In genomic region chr20:2872304-2873009, GRCh38 we compare ENCODE assay signal across 9 cellular contexts. TPM values are rescaled to one million over a fixed set of nuclear protein-coding genes. Genes with fewer than 3 reads are reported as not detected.
A peak's percentile ranks its signal among the peaks of the same experiment; 100 is the strongest.
DNase-seq lines count a peak whose midpoint lies in the region; ATAC-seq, FAIRE-seq and TF ChIP-seq lines count a peak whose summit lies in the region.
"Had no signal": no experiment of that assay in that cellular context is flagged by ENCODE, and none has a peak within 500 bp of the region (broad histone marks: within the 10 kb centered on the region; RNA-seq: fewer than 3 reads in every experiment).

No MANE protein-coding gene starts in this region.

- peak overlapping the region; percentile 82 for H3K27ac Mint-ChIP-seq in GM23338

- peak overlapping the region; percentile 91 for H3K4me3 ChIP-seq in GM23338
- peak overlapping the region; percentile 83 for H3K4me3 ChIP-seq in choroid plexus epithelial cell (ENCODE audit: low read depth, low read length)
- peak overlapping the region; percentile 77 to 98 (median 92) for H3K4me3 ChIP-seq in HepG2 (replicated peaks in 1 of 3; ENCODE audit: insufficient read depth in 1 of 3, low read depth in 2 of 3, low read length in 3 of 3)

- H3K4me1 ChIP-seq in GM23338 (ENCODE audit: insufficient read depth), result peaks cover 5% of the 10 kb centered on the region
- H3K4me1 ChIP-seq in HepG2 (ENCODE audit: insufficient read depth, low read length), result peaks cover 63% of the 10 kb centered on the region

- CTCF ChIA-PET in HepG2 (lab: Yijun Ruan, JAX; ENCODE audit: low intra/inter-chr PET ratio, low total read pairs), result no interaction called here

- FAIRE-seq in HepG2 (lab: Jason Lieb, UNC), result no peak

- peaks cover 7% of the 10 kb centered on the region for H3K36me3 Mint-ChIP-seq in GM23338 (ENCODE audit: low read depth)

- peak; percentile 41 to 67; a peak in 3 of 4 replicates for TF ChIP-seq CTCF in GM23338 (conservative IDR thresholded peaks at IDR 0.05; ENCODE audit: low read depth in 2 of 2)
- TF ChIP-seq CTCF in choroid plexus epithelial cell (conservative IDR thresholded peaks at IDR 0.05; ENCODE audit: low read depth, low read length), result peak; percentile 45
- TF ChIP-seq CTCF in HepG2 (CRISPR knock-in tag; IDR thresholded peaks at IDR 0.05), result peak; percentile 87

- no peaks in the 10 kb centered on the region for H3K9me3 ChIP-seq in HepG2 (ENCODE audit: low read length)

- H3K4me2 ChIP-seq in GM23338 (peak overlapping the region; percentile 99), HepG2 (ENCODE audit: low read depth, low read length) (peak overlapping the region; percentile 96)

- BruUV-seq in HepG2 (replicated peaks; lab: Mats Ljungman, UMichigan), result TSS peak; percentile 95

- TF ChIP-seq POLR2A in HepG2 (IDR thresholded peaks at IDR 0.05; ENCODE audit: insufficient read depth in 1 of 2, low read depth in 2 of 2, low read length in 2 of 2), result peak in 1 of 2 experiments; percentile 50; a peak in 2 of 4 replicates

- 2% methylated on average over 45 of the region's 62 CpGs for WGBS in HepG2 (ENCODE audit: low lambda C conversion rate)

- TF ChIP-seq EP300 in HepG2 (IDR thresholded peaks at IDR 0.05; ENCODE audit: low read depth in 2 of 2, low read length in 2 of 2) (no peak), HepG2 (CRISPR knock-in tag; IDR thresholded peaks at IDR 0.05; ENCODE audit: borderline replicate concordance) (no peak)

- ATAC-seq in GM23338 (peak; percentile 58), HepG2 (peak; percentile 65)

- H3F3A ChIP-seq in GM23338 (replicated peaks; ENCODE audit: low read depth), result 0 out of 2 replicates have a peak, but pooled peaks cover 5% of the 10 kb centered on the region

- peaks cover 36% of the 10 kb centered on the region for H3K79me2 ChIP-seq in GM23338 (replicated peaks; ENCODE audit: insufficient read depth)
- H3K79me2 ChIP-seq in HepG2 (ENCODE audit: insufficient read depth, low read length), result peaks cover 38% of the 10 kb centered on the region

- H3K4me3 Mint-ChIP-seq in GM23338, result peak overlapping the region; percentile 91

- DNase-seq in DMS79 treated with DMSO at 0.1 percent for 48 hours (lab: John Stamatoyannopoulos, UW) (peak; percentile 31), GM23338 (ENCODE audit: low spot score) (peak; percentile 88), NCI-H146 (lab: John Stamatoyannopoulos, UW) (peak; percentile 69), choroid plexus epithelial cell (ENCODE audit: low read depth) (peak; percentile 66), HepG2 (ENCODE audit: low spot score) (peak; percentile 63), OCI-M2 (lab: John Stamatoyannopoulos, UW; ENCODE audit: unreplicated experiment) (no peak)
- DNase-seq in activated CD4-positive, alpha-beta T cell treated with anti-CD3 and anti-CD28 coated beads for 24 hours (ENCODE audit: low read depth in 2 of 2), result peak; percentile 71 to 75
- peak; percentile 81 for DNase-seq in stimulated activated CD4-positive, alpha-beta T cell treated with anti-CD3 and anti-CD28 coated beads, Interleukin-4, amount 100 ng/mL, for 1 hour

- peak; percentile 48; the same call in 1 of the 2 replicates for TF ChIP-seq RAD21 in HepG2 (CRISPR knock-in tag; IDR thresholded peaks at IDR 0.05)

- H3K9ac ChIP-seq in HepG2 (ENCODE audit: insufficient read depth, low read depth, low read length), result peak overlapping the region; percentile 84

- H3K27ac ChIP-seq in GM23338 (ENCODE audit: low read depth), result 0 out of 2 replicates have a peak overlapping the region, but pooled peaks have one; percentile 59
- peak overlapping the region; percentile 37 for H3K27ac ChIP-seq in HepG2 (ENCODE audit: extremely low read length, insufficient read depth, low read length)

- no peaks in the 10 kb centered on the region for H3K9me2 ChIP-seq in GM23338 (ENCODE audit: insufficient read depth)

- H3K36me3 ChIP-seq in GM23338 (ENCODE audit: insufficient read depth) (no peaks in the 10 kb centered on the region), HepG2 (replicated peaks in 1 of 2; ENCODE audit: control insufficient read depth in 1 of 2, insufficient read depth in 2 of 2, low read length in 2 of 2) (peaks cover 0 to 3% of the 10 kb centered on the region in 2 experiments; a peak in 1 of 5 replicates)

- in situ Hi-C loops in HepG2 (cut with HindIII; ENCODE audit: extremely low pct_ligation_motif_present, low pct_unique_long_range_greater_than_20kb), result no loop called here

- POLR2A ChIA-PET in HepG2 (lab: Yijun Ruan, JAX), result interaction anchor here (0.6 to 2.0 kb wide), 13 partner anchors 9 to 350 kb away, joined by 3 to 11 read pairs (median 3); partner anchors contain the start of genes NOP56, PCED1A and VPS16

- H3K9me3 Mint-ChIP-seq in GM23338, result no peaks in the 10 kb centered on the region

- H2AFZ ChIP-seq in GM23338 (peak overlapping the region; percentile 100), HepG2 (ENCODE audit: low read length) (peak overlapping the region; percentile 86)

- H4K20me1 ChIP-seq in GM23338 (replicated peaks; ENCODE audit: insufficient read depth) (peaks cover 17% of the 10 kb centered on the region), HepG2 (ENCODE audit: insufficient read depth, low read length) (no peaks in the 10 kb centered on the region)

- intact Hi-C loops in HepG2 (cut with micrococcal nuclease; ENCODE audit: unreplicated experiment), result loop anchor here (10.0 kb wide), 1 partner anchor 72 kb away; no protein-coding TSS in a partner anchor

- peaks cover 31% of the 10 kb centered on the region for H3K4me1 Mint-ChIP-seq in GM23338

- peaks cover 32% of the 10 kb centered on the region for H3K27me3 Mint-ChIP-seq in GM23338 (ENCODE audit: insufficient read depth, low read depth, poor library complexity)

- H3K27me3 ChIP-seq in GM23338 (ENCODE audit: insufficient read depth) (peaks cover 28% of the 10 kb centered on the region), HepG2 (ENCODE audit: control insufficient read depth in 1 of 2, insufficient read depth in 2 of 2, low read length in 2 of 2) (peaks cover 0 to 18% of the 10 kb centered on the region in 2 experiments; a peak in 3 of 5 replicates)

RNA-seq across cellular contexts. Expression of gene PTPRA, which starts 0.8 kb away (rescaled TPM):
- 37.8 and 43.9 TPM in 2 replicates for total RNA-seq in GM23338 (2014; rRNA removed; shearing (Covaris generic))
- polyA plus RNA-seq in GM23338 (2016; fragmentation: Nextera tagmentation; extraction: Ambion mirVana), result 39.3 and 46.9 TPM in 2 replicates
- 43.7 and 47.2 TPM in 2 replicates for total RNA-seq in HepG2 (2016; rRNA removed; fragmentation: Illumina TruSeq; extraction: Trizol)
- total RNA-seq in HepG2 (2016; cell fraction: cytosol; rRNA removed; fragmentation: Illumina TruSeq; extraction: Trizol; ENCODE audit: low read depth), result 75.0 and 92.4 TPM in 2 replicates
- 36.6 and 48.6 TPM in 2 replicates for total RNA-seq in HepG2 (2016; cell fraction: insoluble cytoplasmic fraction; rRNA removed; fragmentation: Illumina TruSeq; extraction: Trizol)
- total RNA-seq in HepG2 (2016; cell fraction: membrane; rRNA removed; fragmentation: Illumina TruSeq; extraction: Trizol), result 68.2 and 69.6 TPM in 2 replicates
- 49.3 and 53.4 TPM in 2 replicates for total RNA-seq in HepG2 (2016; cell fraction: nucleus; rRNA removed; fragmentation: Illumina TruSeq; extraction: Trizol)
- polyA plus RNA-seq in HepG2 (2011; rRNA removed), result 107 and 127 TPM in 2 replicates
- polyA plus RNA-seq in HepG2 (2011; cell fraction: cytosol; rRNA removed), result 69.7 and 102 TPM in 2 replicates
- 65.1 and 68.2 TPM in 2 replicates for polyA plus RNA-seq in HepG2 (2011; cell fraction: nucleus; rRNA removed)
- polyA plus RNA-seq in HepG2 (2012), result 67.3 and 73.2 TPM in 2 replicates
- 23.1 and 26.7 TPM in 2 replicates for polyA plus RNA-seq in HepG2 (2016; cell fraction: cytosol; fragmentation: Illumina TruSeq; extraction: Trizol; ENCODE audit: low read depth)
- 56.2 and 64.8 TPM in 2 replicates for polyA plus RNA-seq in HepG2 (2016; cell fraction: insoluble cytoplasmic fraction; fragmentation: Illumina TruSeq; extraction: Trizol; ENCODE audit: low read depth)
- 68.7 and 72.2 TPM in 2 replicates for polyA plus RNA-seq in HepG2 (2016; cell fraction: membrane; fragmentation: Illumina TruSeq; extraction: Trizol; ENCODE audit: low read depth)
- 100 and 102 TPM in 2 replicates for polyA plus RNA-seq in HepG2 (2016; cell fraction: nucleus; fragmentation: Illumina TruSeq; extraction: Trizol; ENCODE audit: insufficient read depth, low read depth)
- 22.9 and 71.1 TPM in 2 replicates for polyA minus RNA-seq in HepG2 (2011; rRNA and poly(A)+ RNA removed; ENCODE audit: low replicate concordance)
- 48.3 and 52.0 TPM in 2 replicates for polyA minus RNA-seq in HepG2 (2011; cell fraction: cytosol; rRNA and poly(A)+ RNA removed)
- 49.8 and 61.4 TPM in 2 replicates for polyA minus RNA-seq in HepG2 (2011; cell fraction: nucleus; rRNA and poly(A)+ RNA removed)

RNA-seq across cellular contexts. Expression of gene VPS16, which starts 31.9 kb away (rescaled TPM):
- 17.7 and 20.4 TPM in 2 replicates for total RNA-seq in GM23338 (2014; rRNA removed; shearing (Covaris generic))
- polyA plus RNA-seq in GM23338 (2016; fragmentation: Nextera tagmentation; extraction: Ambion mirVana) (11.2 and 13.5 TPM in 2 replicates), HepG2 (2011; rRNA removed) (34.2 and 44.0 TPM in 2 replicates)
- 27.6 and 35.4 TPM in 2 replicates for total RNA-seq in HepG2 (2016; rRNA removed; fragmentation: Illumina TruSeq; extraction: Trizol)
- 5.8 and 7.1 TPM in 2 replicates for total RNA-seq in HepG2 (2016; cell fraction: cytosol; rRNA removed; fragmentation: Illumina TruSeq; extraction: Trizol; ENCODE audit: low read depth)
- 28.5 and 36.0 TPM in 2 replicates for total RNA-seq in HepG2 (2016; cell fraction: insoluble cytoplasmic fraction; rRNA removed; fragmentation: Illumina TruSeq; extraction: Trizol)
- 7.1 and 7.2 TPM in 2 replicates for total RNA-seq in HepG2 (2016; cell fraction: membrane; rRNA removed; fragmentation: Illumina TruSeq; extraction: Trizol)
- total RNA-seq in HepG2 (2016; cell fraction: nucleus; rRNA removed; fragmentation: Illumina TruSeq; extraction: Trizol), result 36.6 and 39.6 TPM in 2 replicates
- polyA plus RNA-seq in HepG2 (2011; cell fraction: cytosol; rRNA removed), result 21.5 and 23.3 TPM in 2 replicates
- polyA plus RNA-seq in HepG2 (2011; cell fraction: nucleus; rRNA removed), result 216 and 253 TPM in 2 replicates
- 26.0 and 31.8 TPM in 2 replicates for polyA plus RNA-seq in HepG2 (2012)
- 3.7 and 4.5 TPM in 2 replicates for polyA plus RNA-seq in HepG2 (2016; cell fraction: cytosol; fragmentation: Illumina TruSeq; extraction: Trizol; ENCODE audit: low read depth)
- 22.7 and 23.3 TPM in 2 replicates for polyA plus RNA-seq in HepG2 (2016; cell fraction: insoluble cytoplasmic fraction; fragmentation: Illumina TruSeq; extraction: Trizol; ENCODE audit: low read depth)
- polyA plus RNA-seq in HepG2 (2016; cell fraction: membrane; fragmentation: Illumina TruSeq; extraction: Trizol; ENCODE audit: low read depth), result 4.4 and 5.8 TPM in 2 replicates
- polyA plus RNA-seq in HepG2 (2016; cell fraction: nucleus; fragmentation: Illumina TruSeq; extraction: Trizol; ENCODE audit: insufficient read depth, low read depth), result 85.0 and 94.6 TPM in 2 replicates
- polyA minus RNA-seq in HepG2 (2011; rRNA and poly(A)+ RNA removed; ENCODE audit: low replicate concordance), result 26.6 and 68.4 TPM in 2 replicates
- polyA minus RNA-seq in HepG2 (2011; cell fraction: cytosol; rRNA and poly(A)+ RNA removed), result 14.9 and 18.9 TPM in 2 replicates
- polyA minus RNA-seq in HepG2 (2011; cell fraction: nucleus; rRNA and poly(A)+ RNA removed), result 34.0 and 43.6 TPM in 2 replicates

RNA-seq across cellular contexts. Expression of gene PCED1A, which starts 32.0 kb away (rescaled TPM):
- 8.9 and 9.9 TPM in 2 replicates for total RNA-seq in GM23338 (2014; rRNA removed; shearing (Covaris generic))
- polyA plus RNA-seq in GM23338 (2016; fragmentation: Nextera tagmentation; extraction: Ambion mirVana) (5.0 and 5.3 TPM in 2 replicates), HepG2 (2011; rRNA removed) (84.2 and 92.3 TPM in 2 replicates)
- total RNA-seq in HepG2 (2016; rRNA removed; fragmentation: Illumina TruSeq; extraction: Trizol), result 12.6 and 40.1 TPM in 2 replicates
- total RNA-seq in HepG2 (2016; cell fraction: cytosol; rRNA removed; fragmentation: Illumina TruSeq; extraction: Trizol; ENCODE audit: low read depth), result 15.8 and 19.1 TPM in 2 replicates
- 12.7 and 43.6 TPM in 2 replicates for total RNA-seq in HepG2 (2016; cell fraction: insoluble cytoplasmic fraction; rRNA removed; fragmentation: Illumina TruSeq; extraction: Trizol)
- 25.5 and 30.3 TPM in 2 replicates for total RNA-seq in HepG2 (2016; cell fraction: membrane; rRNA removed; fragmentation: Illumina TruSeq; extraction: Trizol)
- total RNA-seq in HepG2 (2016; cell fraction: nucleus; rRNA removed; fragmentation: Illumina TruSeq; extraction: Trizol), result 50.5 and 56.6 TPM in 2 replicates
- 34.6 and 52.7 TPM in 2 replicates for polyA plus RNA-seq in HepG2 (2011; cell fraction: cytosol; rRNA removed)
- polyA plus RNA-seq in HepG2 (2011; cell fraction: nucleus; rRNA removed), result 548 and 651 TPM in 2 replicates
- 37.5 and 47.0 TPM in 2 replicates for polyA plus RNA-seq in HepG2 (2012)
- polyA plus RNA-seq in HepG2 (2016; cell fraction: cytosol; fragmentation: Illumina TruSeq; extraction: Trizol; ENCODE audit: low read depth), result 15.4 and 16.6 TPM in 2 replicates
- 13.1 and 14.6 TPM in 2 replicates for polyA plus RNA-seq in HepG2 (2016; cell fraction: insoluble cytoplasmic fraction; fragmentation: Illumina TruSeq; extraction: Trizol; ENCODE audit: low read depth)
- 23.9 and 27.4 TPM in 2 replicates for polyA plus RNA-seq in HepG2 (2016; cell fraction: membrane; fragmentation: Illumina TruSeq; extraction: Trizol; ENCODE audit: low read depth)
- 129 TPM in 2 replicates for polyA plus RNA-seq in HepG2 (2016; cell fraction: nucleus; fragmentation: Illumina TruSeq; extraction: Trizol; ENCODE audit: insufficient read depth, low read depth)
- 12.5 and 33.7 TPM in 2 replicates for polyA minus RNA-seq in HepG2 (2011; rRNA and poly(A)+ RNA removed; ENCODE audit: low replicate concordance)
- polyA minus RNA-seq in HepG2 (2011; cell fraction: cytosol; rRNA and poly(A)+ RNA removed), result 9.0 and 9.2 TPM in 2 replicates
- polyA minus RNA-seq in HepG2 (2011; cell fraction: nucleus; rRNA and poly(A)+ RNA removed), result 45.2 and 51.7 TPM in 2 replicates

RNA-seq across cellular contexts. Expression of gene TMEM239, which starts 56.3 kb away (rescaled TPM):
- not detected in 2 replicates for total RNA-seq in GM23338 (2014; rRNA removed; shearing (Covaris generic))
- polyA plus RNA-seq in GM23338 (2016; fragmentation: Nextera tagmentation; extraction: Ambion mirVana) (not detected in 2 replicates), HepG2 (2011; rRNA removed) (not detected in 2 replicates)
- total RNA-seq in HepG2 (2016; rRNA removed; fragmentation: Illumina TruSeq; extraction: Trizol), result not detected in 2 replicates
- total RNA-seq in HepG2 (2016; cell fraction: cytosol; rRNA removed; fragmentation: Illumina TruSeq; extraction: Trizol; ENCODE audit: low read depth), result not detected in 2 replicates
- total RNA-seq in HepG2 (2016; cell fraction: insoluble cytoplasmic fraction; rRNA removed; fragmentation: Illumina TruSeq; extraction: Trizol), result not detected in 2 replicates
- total RNA-seq in HepG2 (2016; cell fraction: membrane; rRNA removed; fragmentation: Illumina TruSeq; extraction: Trizol), result not detected in 2 replicates
- total RNA-seq in HepG2 (2016; cell fraction: nucleus; rRNA removed; fragmentation: Illumina TruSeq; extraction: Trizol), result not detected in 2 replicates
- polyA plus RNA-seq in HepG2 (2011; cell fraction: cytosol; rRNA removed), result not detected in 2 replicates
- polyA plus RNA-seq in HepG2 (2011; cell fraction: nucleus; rRNA removed), result not detected in 2 replicates
- not detected in 2 replicates for polyA plus RNA-seq in HepG2 (2012)
- not detected in 2 replicates for polyA plus RNA-seq in HepG2 (2016; cell fraction: cytosol; fragmentation: Illumina TruSeq; extraction: Trizol; ENCODE audit: low read depth)
- not detected in 2 replicates for polyA plus RNA-seq in HepG2 (2016; cell fraction: insoluble cytoplasmic fraction; fragmentation: Illumina TruSeq; extraction: Trizol; ENCODE audit: low read depth)
- not detected in 2 replicates for polyA plus RNA-seq in HepG2 (2016; cell fraction: membrane; fragmentation: Illumina TruSeq; extraction: Trizol; ENCODE audit: low read depth)
- polyA plus RNA-seq in HepG2 (2016; cell fraction: nucleus; fragmentation: Illumina TruSeq; extraction: Trizol; ENCODE audit: insufficient read depth, low read depth), result not detected in 2 replicates
- polyA minus RNA-seq in HepG2 (2011; rRNA and poly(A)+ RNA removed; ENCODE audit: low replicate concordance), result not detected in 2 replicates
- not detected in 2 replicates for polyA minus RNA-seq in HepG2 (2011; cell fraction: cytosol; rRNA and poly(A)+ RNA removed)
- polyA minus RNA-seq in HepG2 (2011; cell fraction: nucleus; rRNA and poly(A)+ RNA removed), result not detected in 2 replicates
- total RNA-seq: pulmonary artery endothelial cell had no signal

RNA-seq across cellular contexts. Expression of gene C20orf141, which starts 57.7 kb away (rescaled TPM):
- total RNA-seq in GM23338 (2014; rRNA removed; shearing (Covaris generic)), result not detected in 2 replicates
- polyA plus RNA-seq in GM23338 (2016; fragmentation: Nextera tagmentation; extraction: Ambion mirVana), result not detected in 2 replicates
- not detected in 2 replicates for total RNA-seq in HepG2 (2016; rRNA removed; fragmentation: Illumina TruSeq; extraction: Trizol)
- total RNA-seq in HepG2 (2016; cell fraction: cytosol; rRNA removed; fragmentation: Illumina TruSeq; extraction: Trizol; ENCODE audit: low read depth), result not detected in 2 replicates
- not detected in 2 replicates for total RNA-seq in HepG2 (2016; cell fraction: insoluble cytoplasmic fraction; rRNA removed; fragmentation: Illumina TruSeq; extraction: Trizol)
- total RNA-seq in HepG2 (2016; cell fraction: membrane; rRNA removed; fragmentation: Illumina TruSeq; extraction: Trizol), result not detected in 2 replicates
- total RNA-seq in HepG2 (2016; cell fraction: nucleus; rRNA removed; fragmentation: Illumina TruSeq; extraction: Trizol), result not detected in 2 replicates
- not detected in 2 replicates for polyA plus RNA-seq in HepG2 (2011; rRNA removed)
- polyA plus RNA-seq in HepG2 (2011; cell fraction: cytosol; rRNA removed), result not detected in 2 replicates
- not detected in 2 replicates for polyA plus RNA-seq in HepG2 (2011; cell fraction: nucleus; rRNA removed)
- not detected in 2 replicates for polyA plus RNA-seq in HepG2 (2012)
- not detected in 2 replicates for polyA plus RNA-seq in HepG2 (2016; cell fraction: cytosol; fragmentation: Illumina TruSeq; extraction: Trizol; ENCODE audit: low read depth)
- polyA plus RNA-seq in HepG2 (2016; cell fraction: insoluble cytoplasmic fraction; fragmentation: Illumina TruSeq; extraction: Trizol; ENCODE audit: low read depth), result not detected in 2 replicates
- not detected in 2 replicates for polyA plus RNA-seq in HepG2 (2016; cell fraction: membrane; fragmentation: Illumina TruSeq; extraction: Trizol; ENCODE audit: low read depth)
- not detected in 2 replicates for polyA plus RNA-seq in HepG2 (2016; cell fraction: nucleus; fragmentation: Illumina TruSeq; extraction: Trizol; ENCODE audit: insufficient read depth, low read depth)
- polyA minus RNA-seq in HepG2 (2011; rRNA and poly(A)+ RNA removed; ENCODE audit: low replicate concordance), result not detected in 2 replicates
- not detected in 2 replicates for polyA minus RNA-seq in HepG2 (2011; cell fraction: cytosol; rRNA and poly(A)+ RNA removed)
- not detected in 2 replicates for polyA minus RNA-seq in HepG2 (2011; cell fraction: nucleus; rRNA and poly(A)+ RNA removed)
- total RNA-seq: pulmonary artery endothelial cell had no signal
